ENCODE assay signal across 11 cellular contexts in the genomic region with DNA sequence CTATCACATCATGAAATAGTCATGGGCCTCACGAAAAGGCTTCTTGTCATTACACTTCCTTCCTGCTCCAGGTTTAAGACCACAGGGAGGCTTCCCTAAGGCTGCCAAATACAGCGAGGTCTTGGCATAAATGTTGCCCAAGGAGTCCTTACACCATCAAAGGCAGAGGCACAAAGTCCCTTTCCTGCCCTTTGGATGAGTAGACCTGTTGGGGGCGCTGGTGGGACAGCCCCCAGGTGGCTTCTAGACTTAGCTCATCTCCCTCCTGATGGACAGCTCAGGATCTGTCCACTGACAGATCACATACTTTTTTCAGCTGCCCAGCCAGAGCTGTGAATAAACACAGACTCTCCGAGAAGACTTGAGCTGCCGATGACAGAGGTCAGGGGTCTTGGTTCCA. TPM values are rescaled to one million over a fixed set of nuclear protein-coding genes. Genes with fewer than 3 reads are reported as not detected.
DNase-seq lines count a peak whose midpoint lies in the region; ATAC-seq and TF ChIP-seq lines count a peak whose summit lies in the region.
"Had no signal": no experiment of that assay in that cellular context is flagged by ENCODE, and none has a peak within 500 bp of the region (broad histone marks: within the 10 kb centered on the region; RNA-seq: fewer than 3 reads in every experiment).

No MANE protein-coding gene starts in this region.

- DNase-seq in GM13977 (ENCODE audit: low spot score), result no peak
- peak; percentile 70 for DNase-seq in MV-4-11 (lab: John Stamatoyannopoulos, UW)
- DNase-seq in chondrocyte (ENCODE audit: low spot score), result no peak
- DNase-seq in neuronal stem cell (ENCODE audit: low spot score), result no peak
- no peak for DNase-seq in effector memory CD8-positive, alpha-beta T cell
- DNase-seq in H4 (ENCODE audit: low spot score), result no peak
- DNase-seq: activated CD4-positive, alpha-beta T cell treated with anti-CD3 and anti-CD28 coated beads, Interleukin-2, amount 50 U/mL, for 4 hours; anterior cingulate cortex; natural killer cell; NCI-H748 treated with DMSO at 0.1 percent for 48 hours had no signal

- H3K9ac ChIP-seq in neuronal stem cell (ENCODE audit: low read depth, low read length, poor library complexity), result no peak overlapping the region

- H3K36me3 Mint-ChIP-seq in chondrocyte (ENCODE audit: low read depth), result no peaks in the 10 kb centered on the region
- no peaks in the 10 kb centered on the region for H3K36me3 Mint-ChIP-seq in effector memory CD8-positive, alpha-beta T cell (ENCODE audit: insufficient read depth)
- H3K36me3 Mint-ChIP-seq: natural killer cell had no signal

- H3K4ac ChIP-seq in neuronal stem cell (ENCODE audit: low read length), result no peak overlapping the region

- H3K9me3 Mint-ChIP-seq in chondrocyte (ENCODE audit: low read depth), result no peaks in the 10 kb centered on the region
- no peaks in the 10 kb centered on the region for H3K9me3 Mint-ChIP-seq in effector memory CD8-positive, alpha-beta T cell
- H3K9me3 Mint-ChIP-seq: natural killer cell had no signal

- H4K91ac ChIP-seq in neuronal stem cell (ENCODE audit: low read depth, low read length, poor library complexity), result no peak overlapping the region

- peaks cover 6 to 17% of the 10 kb centered on the region in 2 donors for H3K4me1 ChIP-seq in neuronal stem cell (ENCODE audit: control insufficient read depth in 2 of 2, insufficient read depth in 1 of 2, low read depth in 1 of 2, low read length in 2 of 2)

- no peak overlapping the region for H3K4me3 Mint-ChIP-seq in chondrocyte (ENCODE audit: unreplicated experiment)
- H3K4me3 Mint-ChIP-seq in effector memory CD8-positive, alpha-beta T cell, result no peak overlapping the region
- H3K4me3 Mint-ChIP-seq: natural killer cell had no signal

- in situ Hi-C loops in GM13977 (cut with MboI; ENCODE audit: low pct_unique_long_range_greater_than_20kb, low sequenced_read_pairs, unreplicated experiment), result loop anchor here (25.0 kb wide), 1 partner anchor 658 kb away; no protein-coding TSS in a partner anchor

- no peaks in the 10 kb centered on the region for H3K9me3 ChIP-seq in neuronal stem cell (replicated peaks in 1 of 2; ENCODE audit: control insufficient read depth in 2 of 2, insufficient read depth in 1 of 2, low read depth in 1 of 2, low read length in 2 of 2)

- peak overlapping the region; percentile 21 for H3K18ac ChIP-seq in neuronal stem cell (ENCODE audit: low read length)

- no peaks in the 10 kb centered on the region for H3K79me1 ChIP-seq in neuronal stem cell (ENCODE audit: low read depth, low read length)

- H2BK5ac ChIP-seq in neuronal stem cell (ENCODE audit: low read length), result no peak overlapping the region

- H2BK12ac ChIP-seq in neuronal stem cell (ENCODE audit: low read length), result no peak overlapping the region

- no peaks in the 10 kb centered on the region for H3K36me3 ChIP-seq in neuronal stem cell (replicated peaks in 1 of 2; ENCODE audit: control insufficient read depth in 2 of 2, insufficient read depth in 2 of 2, low read length in 2 of 2)

- H3K4me2 ChIP-seq in neuronal stem cell (ENCODE audit: insufficient read depth, low read length, poor library complexity, severe bottlenecking), result no peak overlapping the region

- no peak overlapping the region for H2BK120ac ChIP-seq in neuronal stem cell (ENCODE audit: low read depth, low read length)

- WGBS in neuronal stem cell (ENCODE audit: extremely low coverage in 2 of 2, insufficient read length in 2 of 2, insufficient replicate concordance in 1 of 2), 2 donors, result no CpG with 5 or more reads among the region's 5 CpGs

- peaks cover 40% of the 10 kb centered on the region for H3K4me1 Mint-ChIP-seq in chondrocyte (ENCODE audit: low read depth)
- no peaks in the 10 kb centered on the region for H3K4me1 Mint-ChIP-seq in effector memory CD8-positive, alpha-beta T cell (ENCODE audit: low read depth in 2 of 2)
- H3K4me1 Mint-ChIP-seq: natural killer cell had no signal

- H2AFZ ChIP-seq in neuronal stem cell (ENCODE audit: low read length), result no peak overlapping the region

- peak overlapping the region; percentile 90 for H3K27ac Mint-ChIP-seq in chondrocyte (ENCODE audit: unreplicated experiment)
- no peak overlapping the region for H3K27ac Mint-ChIP-seq in effector memory CD8-positive, alpha-beta T cell
- H3K27ac Mint-ChIP-seq: natural killer cell had no signal

- no peak overlapping the region for H3K4me3 ChIP-seq in neuronal stem cell (ENCODE audit: low read length in 2 of 2)

- ATAC-seq in effector memory CD8-positive, alpha-beta T cell (replicated peaks), result no peak
- no peak for ATAC-seq in HG02852 (IDR thresholded peaks at IDR 0.05; ENCODE audit: unreplicated experiment)
- ATAC-seq: natural killer cell had no signal

- no peak overlapping the region for H4K8ac ChIP-seq in neuronal stem cell (ENCODE audit: low read depth, low read length)

- TF ChIP-seq CTCF in GM13977 (IDR thresholded peaks at IDR 0.05; ENCODE audit: extremely low read depth, insufficient read depth, missing control alignments) (peak; percentile 26), chondrocyte (IDR thresholded peaks at IDR 0.05) (peak; percentile 55)

- no peak overlapping the region for H2BK15ac ChIP-seq in neuronal stem cell (ENCODE audit: low read length)

- peak overlapping the region; percentile 21 for H2AK5ac ChIP-seq in neuronal stem cell (ENCODE audit: low read depth, low read length)

- no peak overlapping the region for H3K27ac ChIP-seq in neuronal stem cell (replicated peaks; ENCODE audit: low read length)

- H3K27me3 ChIP-seq in neuronal stem cell (ENCODE audit: control insufficient read depth in 3 of 3, insufficient read depth in 3 of 3, low read depth in 1 of 3, low read length in 3 of 3), result no peaks in the 10 kb centered on the region

- H3K23ac ChIP-seq in neuronal stem cell (ENCODE audit: low read depth, low read length, poor library complexity), result no peak overlapping the region

- no peaks in the 10 kb centered on the region for H3K27me3 Mint-ChIP-seq in chondrocyte (ENCODE audit: low read depth)
- H3K27me3 Mint-ChIP-seq in effector memory CD8-positive, alpha-beta T cell, result no peaks in the 10 kb centered on the region

- no peak overlapping the region for H3K14ac ChIP-seq in neuronal stem cell (ENCODE audit: low read length)

RNA-seq across cellular contexts. Expression of a gene that starts 15.5 kb away (rescaled TPM):
- total RNA-seq in chondrocyte, result 20.6 to 23.2 TPM (median 21.2 TPM) in 3 replicates
- 6.0 TPM for polyA plus RNA-seq in neuronal stem cell (2013, experiment 1 of 2)
- 5.9 TPM for polyA plus RNA-seq in neuronal stem cell (2013, experiment 2 of 2)
- total RNA-seq in H4 (2014; rRNA removed; shearing (Covaris generic)), result 9.0 and 10.1 TPM in 2 replicates
